ENCODE assay signal across 9 cellular contexts in the genomic region with DNA sequence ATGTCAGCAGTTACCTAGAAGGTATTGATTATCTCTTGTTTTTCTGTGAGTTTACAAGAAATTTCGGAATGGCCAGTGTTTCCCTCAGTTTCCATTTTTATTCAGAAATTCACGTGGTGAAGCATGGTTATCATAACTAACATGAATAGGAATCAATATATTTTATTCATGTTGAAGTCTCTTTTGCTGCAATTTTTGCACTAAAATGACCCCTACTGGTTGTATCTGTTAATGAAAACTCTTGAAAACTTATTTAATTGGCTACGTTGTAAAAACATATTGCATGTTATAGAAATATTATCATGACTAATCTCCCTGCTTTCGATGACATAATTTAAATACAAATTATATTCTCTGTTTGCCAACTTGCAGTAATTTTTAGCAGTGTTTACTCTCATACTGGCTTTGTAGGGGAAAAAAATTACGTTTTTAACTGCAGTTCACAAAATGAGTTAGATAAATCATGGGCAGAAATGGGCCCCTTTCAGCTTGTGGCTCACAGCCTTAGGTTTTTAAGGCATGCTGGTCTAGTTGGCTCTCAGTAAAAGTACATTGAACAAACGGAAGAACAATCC. TPM values are rescaled to one million over a fixed set of nuclear protein-coding genes. Genes with fewer than 3 reads are reported as not detected.
DNase-seq lines count a peak whose midpoint lies in the region; ATAC-seq, FAIRE-seq and TF ChIP-seq lines count a peak whose summit lies in the region.
"Had no signal": no experiment of that assay in that cellular context is flagged by ENCODE, and none has a peak within 500 bp of the region (broad histone marks: within the 10 kb centered on the region; RNA-seq: fewer than 3 reads in every experiment).

No MANE protein-coding gene starts in this region.

- H3K36me3 ChIP-seq in hepatocyte (replicated peaks; ENCODE audit: insufficient read depth, low read depth) (no peaks in the 10 kb centered on the region), tibial nerve (no peaks in the 10 kb centered on the region), small intestine (ENCODE audit: control insufficient read depth in 2 of 2, insufficient read depth in 2 of 2, low read length in 2 of 2) (no peaks in the 10 kb centered on the region)

- in situ Hi-C loops in SK-MEL-5 (cut with HindIII; ENCODE audit: low pct_unique_long_range_greater_than_20kb, low sequenced_read_pairs): no loop called here

- 72% methylated on average over 6 of the region's 6 CpGs for WGBS in hepatocyte (ENCODE audit: low lambda C conversion rate, missing lambda C conversion rate)
- 30 to 31% methylated on average over 6 of the region's 6 CpGs for WGBS in tibial nerve, 2 donors
- WGBS in small intestine, 3 donors: 26 to 30% (median 29%) methylated on average over 6 of the region's 6 CpGs

- H3K9me3 ChIP-seq in hepatocyte (ENCODE audit: low read depth): no peaks in the 10 kb centered on the region
- no peaks in the 10 kb centered on the region for H3K9me3 ChIP-seq in tibial nerve
- no peaks in the 10 kb centered on the region for H3K9me3 ChIP-seq in small intestine (ENCODE audit: control insufficient read depth, low read depth)

- no peak overlapping the region for H2AFZ ChIP-seq in hepatocyte

- H3K4me3 Mint-ChIP-seq in activated naive CD4-positive, alpha-beta T cell treated with anti-CD3 and anti-CD28 coated beads, Interleukin-2, amount 50 U/mL, for 24 hours: peak overlapping the region; percentile 68

- no peak for DNase-seq in activated naive CD4-positive, alpha-beta T cell treated with anti-CD3 and anti-CD28 coated beads, Interleukin-2, amount 50 U/mL, for 72 hours (ENCODE audit: low spot score in 2 of 2)
- DNase-seq in SK-MEL-5 (ENCODE audit: low read depth, low spot score): peak; percentile 33
- no peak for DNase-seq in hepatocyte (ENCODE audit: low spot score)
- no peak for DNase-seq in tibial nerve (ENCODE audit: low spot score in 2 of 2)
- no peak for DNase-seq in small intestine
- no peak for DNase-seq in NCI-H524 treated with DMSO at 0.1 percent for 48 hours (lab: John Stamatoyannopoulos, UW)
- DNase-seq in COLO829 (ENCODE audit: low spot score): no peak
- DNase-seq: GF-D8 had no signal

- peak overlapping the region; percentile 85 for H3K4me2 ChIP-seq in hepatocyte

- TF ChIP-seq POLR2A in tibial nerve (IDR thresholded peaks at IDR 0.05): no peak

- H3K27ac ChIP-seq in hepatocyte (peak overlapping the region; percentile 90), tibial nerve (peak overlapping the region in 2 of 4 donors; percentile 92 to 94), small intestine (ENCODE audit: low read depth in 1 of 2, low read length in 1 of 2) (no peak overlapping the region)

- TF ChIP-seq CTCF in hepatocyte (IDR thresholded peaks at IDR 0.05; ENCODE audit: poor library complexity): peak; percentile 40
- peak in 4 of 5 experiments; percentile 11 to 26 (median 18) for TF ChIP-seq CTCF in tibial nerve (IDR thresholded peaks at IDR 0.05)

- FAIRE-seq in small intestine (lab: Jason Lieb, UNC): no peak

- H3K79me2 ChIP-seq in hepatocyte: peaks cover 73% of the 10 kb centered on the region

- no peak for TF ChIP-seq EP300 in tibial nerve (IDR thresholded peaks at IDR 0.05)

- H3K27me3 ChIP-seq in hepatocyte (no peaks in the 10 kb centered on the region), tibial nerve (no peaks in the 10 kb centered on the region), small intestine (ENCODE audit: control insufficient read depth in 2 of 2, insufficient read depth in 2 of 2, low read length in 2 of 2) (no peaks in the 10 kb centered on the region)

- H3K4me1 Mint-ChIP-seq in activated naive CD4-positive, alpha-beta T cell treated with anti-CD3 and anti-CD28 coated beads, Interleukin-2, amount 50 U/mL, for 24 hours: peaks cover 33% of the 10 kb centered on the region

- H3K4me1 ChIP-seq in hepatocyte (ENCODE audit: insufficient read depth) (peaks cover 17% of the 10 kb centered on the region), tibial nerve (peaks cover 0 to 70% (median 22%) of the 10 kb centered on the region in 4 donors), small intestine (ENCODE audit: control insufficient read depth in 2 of 2, insufficient read depth in 1 of 2, low read depth in 1 of 2, low read length in 1 of 2) (peaks cover 0 to 14% of the 10 kb centered on the region in 2 donors)

- H3K27ac Mint-ChIP-seq in activated naive CD4-positive, alpha-beta T cell treated with anti-CD3 and anti-CD28 coated beads, Interleukin-2, amount 50 U/mL, for 24 hours: no peak overlapping the region
- no peak overlapping the region for H3K27ac Mint-ChIP-seq in activated naive CD4-positive, alpha-beta T cell treated with anti-CD3 and anti-CD28 coated beads, Interleukin-2, amount 50 U/mL, for 72 hours

- H3K9me3 Mint-ChIP-seq in activated naive CD4-positive, alpha-beta T cell treated with anti-CD3 and anti-CD28 coated beads, Interleukin-2, amount 50 U/mL, for 24 hours: no peaks in the 10 kb centered on the region
- no peaks in the 10 kb centered on the region for H3K9me3 Mint-ChIP-seq in activated naive CD4-positive, alpha-beta T cell treated with anti-CD3 and anti-CD28 coated beads, Interleukin-2, amount 50 U/mL, for 72 hours

- no peaks in the 10 kb centered on the region for H3K36me3 Mint-ChIP-seq in activated naive CD4-positive, alpha-beta T cell treated with anti-CD3 and anti-CD28 coated beads, Interleukin-2, amount 50 U/mL, for 24 hours
- H3K36me3 Mint-ChIP-seq in activated naive CD4-positive, alpha-beta T cell treated with anti-CD3 and anti-CD28 coated beads, Interleukin-2, amount 50 U/mL, for 72 hours: peaks cover 0 to 6% of the 10 kb centered on the region in 2 donors

- H3K27me3 Mint-ChIP-seq in activated naive CD4-positive, alpha-beta T cell treated with anti-CD3 and anti-CD28 coated beads, Interleukin-2, amount 50 U/mL, for 24 hours: peaks cover 30% of the 10 kb centered on the region

- ATAC-seq in activated naive CD4-positive, alpha-beta T cell treated with anti-CD3 and anti-CD28 coated beads, Interleukin-2, amount 50 U/mL, for 72 hours: no peak

- peaks cover 28% of the 10 kb centered on the region for H4K20me1 ChIP-seq in hepatocyte (ENCODE audit: insufficient read depth, poor library complexity, severe bottlenecking)

- no peaks in the 10 kb centered on the region for H3K9me2 ChIP-seq in hepatocyte (replicated peaks; ENCODE audit: insufficient read depth)

- H3K4me3 ChIP-seq in hepatocyte (no peak overlapping the region), tibial nerve (peak overlapping the region in 2 of 4 donors; percentile 64 to 73), small intestine (ENCODE audit: low read depth in 1 of 2, low read length in 2 of 2) (no peak overlapping the region)

RNA-seq across cellular contexts. Expression of a gene that starts 3.5 kb away (rescaled TPM):
- total RNA-seq in activated naive CD4-positive, alpha-beta T cell treated with anti-CD3 and anti-CD28 coated beads, Interleukin-2, amount 50 U/mL, for 72 hours: 1 to 10 TPM; 3.3 to 4.2 TPM
- total RNA-seq in SK-MEL-5 (2014; rRNA removed; shearing (Covaris generic)): 0.90 and 1.0 TPM in 2 replicates
- polyA plus RNA-seq in SK-MEL-5 (2015; cell fraction: cytosol; rRNA removed): 2.7 and 7.4 TPM in 2 replicates
- 1.5 and 2.4 TPM in 2 replicates for polyA plus RNA-seq in SK-MEL-5 (2015; cell fraction: nucleus; rRNA removed)
- total RNA-seq in hepatocyte (40.8 and 49.0 TPM in 2 replicates), tibial nerve (100 to 1,000 TPM; 179 to 229 (median 188) TPM)
- polyA plus RNA-seq in hepatocyte (19.1 and 23.0 TPM in 2 replicates), small intestine (10 to 100 TPM in 1 of 3 donors, 1 to 10 TPM in 1, under 1 TPM in 1; 0.89 to 17.4 (median 1.1) TPM)
